In genomic region chr1:3772027-3772714, GRCh38 we compare ENCODE assay signal across 8 cellular contexts. TPM values are rescaled to one million over a fixed set of nuclear protein-coding genes. Genes with fewer than 3 reads are reported as not detected.
A peak's percentile ranks its signal among the peaks of the same experiment; 100 is the strongest.
DNase-seq lines count a peak whose midpoint lies in the region; ATAC-seq and TF ChIP-seq lines count a peak whose summit lies in the region.

No MANE protein-coding gene starts in this region.

- H3K9me3 ChIP-seq in Panc1 (ENCODE audit: control insufficient read depth, insufficient read depth, low read depth, low read length) = no peaks in the 10 kb centered on the region

- peaks cover 50% of the 10 kb centered on the region for H3K4me1 Mint-ChIP-seq in nephron progenitor cell
- peaks cover 14% of the 10 kb centered on the region for H3K4me1 Mint-ChIP-seq in stimulated activated naive CD8-positive, alpha-beta T cell treated with anti-CD3 and anti-CD28 coated beads, Interleukin-15, Interleukin-2, amounts not matched to agents 100 ng/mL and 50 ng/mL, for 24 hours (ENCODE audit: low read depth)

- DNase-seq in Panc1 (ENCODE audit: low read depth, low spot score) (no peak), activated T-helper 1 cell treated with Interleukin-2 at 50 U/mL for 16 hours (ENCODE audit: low read depth) (peak; percentile 81), fibroblast of mammary gland (ENCODE audit: low read depth) (peak; percentile 35), nephron progenitor cell (peak; percentile 98)

- no peaks in the 10 kb centered on the region for H3K79me2 ChIP-seq in ACC112 (ENCODE audit: control insufficient read depth, insufficient read depth, low read length, unreplicated experiment)

- H3K4me1 ChIP-seq in ACC112 (ENCODE audit: control insufficient read depth, insufficient read depth, low read length, unreplicated experiment) (peaks cover 14% of the 10 kb centered on the region), Panc1 (ENCODE audit: control insufficient read depth, insufficient read depth, low read length) (peaks cover 46% of the 10 kb centered on the region)

- H3K4me3 Mint-ChIP-seq in nephron progenitor cell = peak overlapping the region; percentile 70
- H3K4me3 Mint-ChIP-seq in stimulated activated naive CD8-positive, alpha-beta T cell treated with anti-CD3 and anti-CD28 coated beads, Interleukin-15, Interleukin-2, amounts not matched to agents 100 ng/mL and 50 ng/mL, for 24 hours = peak overlapping the region; percentile 73

- in situ Hi-C loops in Panc1 (cut with HindIII; ENCODE audit: low pct_unique_long_range_greater_than_20kb, low sequenced_read_pairs) = no loop called here

- peak overlapping the region; percentile 60 for H2AFZ ChIP-seq in ACC112 (ENCODE audit: low read length, unreplicated experiment)

- CTCF ChIA-PET in Panc1 (lab: Charles Lee) = no interaction called here

- TF ChIP-seq CTCF in Panc1 (IDR thresholded peaks at IDR 0.05) = no peak
- no peak for TF ChIP-seq CTCF in fibroblast of mammary gland (conservative IDR thresholded peaks at IDR 0.05; ENCODE audit: control insufficient read depth, insufficient read depth, low read depth, low read length)
- no peak for TF ChIP-seq CTCF in nephron progenitor cell (IDR thresholded peaks at IDR 0.05)

- H3K4me3 ChIP-seq in ACC112 (ENCODE audit: low read depth, low read length) (peak overlapping the region; percentile 83), Panc1 (ENCODE audit: low read depth in 2 of 2, low read length in 2 of 2) (peak overlapping the region; percentile 51 to 54), fibroblast of mammary gland (ENCODE audit: control insufficient read depth, low read depth, low read length) (peak overlapping the region; percentile 31)

- peak; percentile 51 for ATAC-seq in GM18909 (IDR thresholded peaks at IDR 0.05; ENCODE audit: poor library complexity, unreplicated experiment)
- peak; percentile 54 for ATAC-seq in HG03439 (IDR thresholded peaks at IDR 0.05; ENCODE audit: unreplicated experiment)
- ATAC-seq in Panc1 = peak; percentile 75

- BruUV-seq in Panc1 (replicated peaks; lab: Mats Ljungman, UMichigan) = no TSS peak

- H3K27me3 ChIP-seq in ACC112 (ENCODE audit: insufficient read depth, low read length) (peaks cover 17% of the 10 kb centered on the region), Panc1 (ENCODE audit: control insufficient read depth, insufficient read depth, low read length) (no peaks in the 10 kb centered on the region)

- H3K36me3 Mint-ChIP-seq in nephron progenitor cell (ENCODE audit: low read depth) = no peaks in the 10 kb centered on the region
- H3K36me3 Mint-ChIP-seq in stimulated activated naive CD8-positive, alpha-beta T cell treated with anti-CD3 and anti-CD28 coated beads, Interleukin-15, Interleukin-2, amounts not matched to agents 100 ng/mL and 50 ng/mL, for 24 hours (ENCODE audit: low read depth) = no peaks in the 10 kb centered on the region

- intact Hi-C loops in Panc1 (cut with micrococcal nuclease; ENCODE audit: unreplicated experiment) = no loop called here

- POLR2A ChIA-PET in Panc1 (lab: Charles Lee) = no interaction called here

- H3K9me3 Mint-ChIP-seq in nephron progenitor cell = peaks cover 4% of the 10 kb centered on the region
- H3K9me3 Mint-ChIP-seq in stimulated activated naive CD8-positive, alpha-beta T cell treated with anti-CD3 and anti-CD28 coated beads, Interleukin-15, Interleukin-2, amounts not matched to agents 100 ng/mL and 50 ng/mL, for 24 hours = no peaks in the 10 kb centered on the region

- H3K36me3 ChIP-seq in ACC112 (ENCODE audit: insufficient read depth, low read length) = no peaks in the 10 kb centered on the region
- no peaks in the 10 kb centered on the region for H3K36me3 ChIP-seq in Panc1 (ENCODE audit: control insufficient read depth, insufficient read depth, low read length)

- peaks cover 13% of the 10 kb centered on the region for H3K27me3 Mint-ChIP-seq in nephron progenitor cell (ENCODE audit: low read depth, poor library complexity)
- H3K27me3 Mint-ChIP-seq in stimulated activated naive CD8-positive, alpha-beta T cell treated with anti-CD3 and anti-CD28 coated beads, Interleukin-15, Interleukin-2, amounts not matched to agents 100 ng/mL and 50 ng/mL, for 24 hours = no peaks in the 10 kb centered on the region

- H3K27ac ChIP-seq in ACC112 (ENCODE audit: low read depth, low read length) (no peak overlapping the region), Panc1 (ENCODE audit: low read length) (peak overlapping the region; percentile 48; the same call in 1 of the 2 replicates)

- H3K27ac Mint-ChIP-seq in nephron progenitor cell = no peak overlapping the region
- H3K27ac Mint-ChIP-seq in stimulated activated naive CD8-positive, alpha-beta T cell treated with anti-CD3 and anti-CD28 coated beads, Interleukin-15, Interleukin-2, amounts not matched to agents 100 ng/mL and 50 ng/mL, for 24 hours = peak overlapping the region; percentile 65

RNA-seq across cellular contexts. Expression of gene SMIM1, which starts 0.4 kb away (rescaled TPM):
- 35.5 TPM for total RNA-seq in Panc1 (2021; ENCODE audit: unreplicated experiment)
- polyA plus RNA-seq in Panc1 (2012; ENCODE audit: insufficient read length) = 37.1 TPM

RNA-seq across cellular contexts. Expression of gene CCDC27, which starts 19.9 kb away (rescaled TPM):
- not detected for total RNA-seq in Panc1 (2021; ENCODE audit: unreplicated experiment)
- 0.10 TPM for polyA plus RNA-seq in Panc1 (2012; ENCODE audit: insufficient read length)

RNA-seq across cellular contexts. Expression of gene LRRC47, which starts 24.1 kb away (rescaled TPM):
- total RNA-seq in Panc1 (2021; ENCODE audit: unreplicated experiment) = 51.0 TPM
- 32.2 TPM for polyA plus RNA-seq in Panc1 (2012; ENCODE audit: insufficient read length)

Comparison
In these comparisons a context has a peak if more than half of its experiments do, and no peak if none do; other contexts are left out.
1. H3K4me3 ChIP-seq: peak in every context shown above with its lines; median percentile 83 in ACC112; 52 in Panc1; 31 in fibroblast of mammary gland.